1 cellular context compared by ENCODE assay signal in the genomic region with DNA sequence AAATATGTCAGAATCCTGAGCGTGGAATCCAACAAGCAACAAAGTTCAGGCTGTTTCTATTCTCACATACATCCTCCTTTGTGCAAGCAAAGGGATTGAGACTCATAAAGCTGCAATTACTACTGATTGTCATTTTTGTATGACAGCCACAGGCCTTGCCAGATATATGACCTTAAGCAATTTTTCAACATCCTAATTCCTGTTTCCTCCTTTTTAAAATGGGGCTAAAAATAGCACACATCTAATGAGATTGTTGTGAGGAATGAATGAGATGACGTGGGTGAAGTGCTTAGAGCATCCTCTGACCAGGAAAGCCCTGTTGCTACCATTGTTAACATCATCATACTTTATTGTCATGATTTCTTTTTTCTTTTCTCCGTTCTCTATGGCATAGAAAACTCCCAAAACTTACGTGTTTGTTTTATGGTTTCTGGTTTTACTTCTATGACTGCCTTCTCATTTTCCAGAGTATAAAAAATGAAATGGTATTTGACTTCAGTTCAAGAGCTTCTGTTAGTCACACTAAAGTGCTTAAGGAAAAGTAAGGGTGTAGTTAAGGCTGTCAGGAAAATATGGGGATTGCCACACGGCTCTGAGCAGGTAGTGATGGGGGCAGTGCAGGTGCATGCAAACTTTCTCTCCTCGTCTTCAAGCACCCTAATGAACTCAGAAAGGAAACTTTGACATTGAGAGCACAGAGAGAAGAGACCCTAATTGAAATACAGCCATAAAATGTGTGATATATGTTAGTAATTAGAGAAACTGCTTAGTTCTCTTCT.
TF ChIP-seq lines count a peak whose summit lies in the region.

No MANE protein-coding gene starts in this region.

TF ChIP-seq in SK-N-SH treated with all-trans-retinoic acid at 6 μM for 48 hours, 23 proteins besides CTCF, POLR2A, EP300 and RAD21 (continued from another document):
- TF ChIP-seq, protein P1, sequence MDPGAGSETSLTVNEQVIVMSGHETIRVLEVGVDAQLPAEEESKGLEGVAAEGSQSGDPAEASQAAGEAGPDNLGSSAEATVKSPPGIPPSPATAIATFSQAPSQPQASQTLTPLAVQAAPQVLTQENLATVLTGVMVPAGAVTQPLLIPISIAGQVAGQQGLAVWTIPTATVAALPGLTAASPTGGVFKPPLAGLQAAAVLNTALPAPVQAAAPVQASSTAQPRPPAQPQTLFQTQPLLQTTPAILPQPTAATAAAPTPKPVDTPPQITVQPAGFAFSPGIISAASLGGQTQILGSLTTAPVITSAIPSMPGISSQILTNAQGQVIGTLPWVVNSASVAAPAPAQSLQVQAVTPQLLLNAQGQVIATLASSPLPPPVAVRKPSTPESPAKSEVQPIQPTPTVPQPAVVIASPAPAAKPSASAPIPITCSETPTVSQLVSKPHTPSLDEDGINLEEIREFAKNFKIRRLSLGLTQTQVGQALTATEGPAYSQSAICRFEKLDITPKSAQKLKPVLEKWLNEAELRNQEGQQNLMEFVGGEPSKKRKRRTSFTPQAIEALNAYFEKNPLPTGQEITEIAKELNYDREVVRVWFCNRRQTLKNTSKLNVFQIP (CRISPR knock-in tag; IDR thresholded peaks at IDR 0.05; ENCODE audit: borderline replicate concordance, low read depth), result no peak
- TF ChIP-seq TSHZ2 (CRISPR knock-in tag; IDR thresholded peaks at IDR 0.05) (no peak), TOX (CRISPR knock-in tag; IDR thresholded peaks at IDR 0.05; ENCODE audit: borderline replicate concordance) (no peak), ISL1 (CRISPR knock-in tag; IDR thresholded peaks at IDR 0.05) (no peak), PPARA (CRISPR knock-in tag; IDR thresholded peaks at IDR 0.05; ENCODE audit: borderline replicate concordance) (no peak), SNAI2 (CRISPR knock-in tag; IDR thresholded peaks at IDR 0.05) (no peak), ZNF565 (CRISPR knock-in tag; conservative IDR thresholded peaks at IDR 0.05; ENCODE audit: low read depth) (no peak), CSDC2 (CRISPR knock-in tag; IDR thresholded peaks at IDR 0.05) (no peak), ZFP3 (CRISPR knock-in tag; IDR thresholded peaks at IDR 0.05) (no peak)
